10 cellular contexts compared by ENCODE assay signal in genomic region chr7:129066290-129067131, GRCh38. TPM values are rescaled to one million over a fixed set of nuclear protein-coding genes. Genes with fewer than 3 reads are reported as not detected.
DNase-seq lines count a peak whose midpoint lies in the region; ATAC-seq and TF ChIP-seq lines count a peak whose summit lies in the region.
"Had no signal": no experiment of that assay in that cellular context is flagged by ENCODE, and none has a peak within 500 bp of the region (broad histone marks: within the 10 kb centered on the region; RNA-seq: fewer than 3 reads in every experiment).

No MANE protein-coding gene starts in this region.

- TF ChIP-seq CTCF in adrenal gland (IDR thresholded peaks at IDR 0.05): no peak
- no peak for TF ChIP-seq CTCF in GM13976 (IDR thresholded peaks at IDR 0.05; ENCODE audit: borderline replicate concordance, control extremely low read depth, extremely low read depth, insufficient read depth, missing control alignments)

- in situ Hi-C loops in GM13976 (cut with MboI; ENCODE audit: low sequenced_read_pairs, unreplicated experiment): no loop called here

- peaks cover 11% of the 10 kb centered on the region in 2 donors for H3K4me1 ChIP-seq in adrenal gland (replicated peaks in 1 of 2)

- ATAC-seq in GM18520 (IDR thresholded peaks at IDR 0.05; ENCODE audit: unreplicated experiment): no peak

- intact Hi-C loops in adrenal gland (cut with DNase I): no loop called here

- H3K27me3 ChIP-seq in adrenal gland: no peaks in the 10 kb centered on the region

- peak overlapping the region in 3 of 5 donors; percentile 48 to 59 (median 56) for H3K27ac ChIP-seq in adrenal gland

- no peaks in the 10 kb centered on the region for H3K9me3 ChIP-seq in adrenal gland (replicated peaks in 1 of 3)

- no peak overlapping the region for H3K4me3 ChIP-seq in adrenal gland

- DNase-seq in AG20443 (ENCODE audit: low spot score) (peak; percentile 89), HPDE6-E6E7 (ENCODE audit: extremely low spot score) (peak; percentile 27), adrenal gland (peak; percentile 63 to 86 (median 80)), iPS-NIHi11 (ENCODE audit: low spot score) (peak; percentile 57), DMS114 treated with DMSO at 0.1 percent for 48 hours (lab: John Stamatoyannopoulos, UW; ENCODE audit: unreplicated experiment) (no peak), GM13976 (ENCODE audit: low spot score) (no peak)
- DNase-seq in stimulated activated CD4-positive, alpha-beta T cell treated with anti-CD3 and anti-CD28 coated beads, Interleukin-4, amount 100 ng/mL, for 4 hours: no peak
- DNase-seq: DMS 273 treated with DMSO at 0.1 percent for 48 hours, SIG-M5 had no signal

- no peaks in the 10 kb centered on the region for H3K36me3 ChIP-seq in adrenal gland (replicated peaks in 1 of 2)

- WGBS in adrenal gland, 4 donors: 70 to 82% (median 79%) methylated on average over 10 to 11 of the region's 11 CpGs

- TF ChIP-seq POLR2A in adrenal gland (IDR thresholded peaks at IDR 0.05): peak in 1 of 2 donors; percentile 43

RNA-seq across cellular contexts. Expression of gene TNPO3, which starts 11.6 kb away (rescaled TPM):
- total RNA-seq in adrenal gland: 10 to 100 TPM; 31.2 to 46.9 (median 41.8) TPM
- 10 to 100 TPM; 10.6 to 56.0 (median 12.3) TPM for polyA plus RNA-seq in adrenal gland

Comparison
In these comparisons a context has a peak if more than half of its experiments do, and no peak if none do; other contexts are left out.
1. DNase-seq: peak in AG20443 (single experiment), HPDE6-E6E7 (single experiment), adrenal gland (7 of 7) and iPS-NIHi11 (single experiment); none in DMS114 treated with DMSO at 0.1 percent for 48 hours (single experiment), stimulated activated CD4-positive, alpha-beta T cell treated with anti-CD3 and anti-CD28 coated beads, Interleukin-4, amount 100 ng/mL, for 4 hours (0 of 2) and GM13976 (single experiment).